ENCODE assay signal across 16 cellular contexts in genomic region chr12:50190859-50191258, GRCh38. TPM values are rescaled to one million over a fixed set of nuclear protein-coding genes. Genes with fewer than 3 reads are reported as not detected.
A peak's percentile ranks its signal among the peaks of the same experiment; 100 is the strongest.
DNase-seq lines count a peak whose midpoint lies in the region; ATAC-seq and TF ChIP-seq lines count a peak whose summit lies in the region.
"Had no signal": no experiment of that assay in that cellular context is flagged by ENCODE, and none has a peak within 500 bp of the region (broad histone marks: within the 10 kb centered on the region; RNA-seq: fewer than 3 reads in every experiment).

No MANE protein-coding gene starts in this region.

- H3K4me3 ChIP-seq in IMR-90 (ENCODE audit: insufficient read depth, low read depth, low read length), result no peak overlapping the region
- H3K4me3 ChIP-seq: GM12878 had no signal

- no peak overlapping the region for H3K9ac ChIP-seq in IMR-90 (ENCODE audit: low read depth, low read length)

- no peak overlapping the region for H4K5ac ChIP-seq in IMR-90 (ENCODE audit: low read depth, low read length)

- no peak overlapping the region for H4K91ac ChIP-seq in IMR-90 (ENCODE audit: insufficient read depth, low read depth, low read length)

- no peak overlapping the region for H2AFZ ChIP-seq in IMR-90 (replicated peaks; ENCODE audit: low read length, poor library complexity)

- H2AK9ac ChIP-seq in IMR-90 (replicated peaks; ENCODE audit: low read depth, low read length, poor library complexity), result no peak overlapping the region

- no peak overlapping the region for H2BK5ac ChIP-seq in IMR-90 (ENCODE audit: low read depth, low read length, poor library complexity, severe bottlenecking)

- CTCF ChIA-PET in activated CD8-positive, alpha-beta memory T cell treated with anti-CD3 and anti-CD28 coated beads, Interleukin-2, amount 10 ng/mL, durations not matched to agents 7 days and 5 days (lab: Charles Lee), result interaction anchor here (0.6 to 1.6 kb wide), 5 partner anchors 15 to 720 kb away, joined by 3 to 5 read pairs (median 3); partner anchors contain the start of gene COX14
- CTCF ChIA-PET in IMR-90 (lab: Yijun Ruan, JAX), result no interaction called here
- CTCF ChIA-PET in activated CD4-positive, alpha-beta memory T cell treated with anti-CD3 and anti-CD28 coated beads for 36 hours (lab: Charles Lee), result no interaction called here
- CTCF ChIA-PET in GM10248 (lab: Yijun Ruan, JAX), result interaction anchor here (0.8 to 3.0 kb wide), 5 partner anchors 9 to 152 kb away, joined by 3 to 12 read pairs (median 4); no protein-coding TSS in a partner anchor

- peaks cover 43% of the 10 kb centered on the region for H3K4me1 Mint-ChIP-seq in activated CD8-positive, alpha-beta memory T cell treated with anti-CD3 and anti-CD28 coated beads, Interleukin-2, amount 10 ng/mL, durations not matched to agents 7 days and 5 days
- H3K4me1 Mint-ChIP-seq in activated CD4-positive, alpha-beta memory T cell treated with anti-CD3 and anti-CD28 coated beads for 36 hours (ENCODE audit: low read depth), result peaks cover 37% of the 10 kb centered on the region
- H3K4me1 Mint-ChIP-seq in stimulated activated naive CD8-positive, alpha-beta T cell treated with anti-CD3 and anti-CD28 coated beads, Interleukin-15, amount 100 ng/mL, for 72 hours, result peaks cover 36% of the 10 kb centered on the region

- H3K56ac ChIP-seq in IMR-90 (ENCODE audit: extremely low read depth, insufficient read depth, low read length), result no peak overlapping the region

- intact Hi-C loops in IMR-90 (cut with micrococcal nuclease), result no loop called here
- intact Hi-C loops in activated CD4-positive, alpha-beta memory T cell treated with anti-CD3 and anti-CD28 coated beads for 36 hours (cut with micrococcal nuclease), result no loop called here

- no peak overlapping the region for H3K4me3 Mint-ChIP-seq in activated CD8-positive, alpha-beta memory T cell treated with anti-CD3 and anti-CD28 coated beads, Interleukin-2, amount 10 ng/mL, durations not matched to agents 7 days and 5 days
- H3K4me3 Mint-ChIP-seq in activated CD4-positive, alpha-beta memory T cell treated with anti-CD3 and anti-CD28 coated beads for 36 hours, result no peak overlapping the region
- no peak overlapping the region for H3K4me3 Mint-ChIP-seq in stimulated activated naive CD8-positive, alpha-beta T cell treated with anti-CD3 and anti-CD28 coated beads, Interleukin-15, amount 100 ng/mL, for 72 hours
- H3K4me3 Mint-ChIP-seq: CD4-positive, alpha-beta T cell; H9; IgD-negative memory B cell had no signal

- 0 out of 2 replicates have a peak overlapping the region, but pooled peaks have one; percentile 19 for H2BK120ac ChIP-seq in IMR-90 (ENCODE audit: low read depth, low read length)

- H3K27ac Mint-ChIP-seq in activated CD8-positive, alpha-beta memory T cell treated with anti-CD3 and anti-CD28 coated beads, Interleukin-2, amount 10 ng/mL, durations not matched to agents 7 days and 5 days, result peak overlapping the region; percentile 46
- H3K27ac Mint-ChIP-seq in activated CD4-positive, alpha-beta memory T cell treated with anti-CD3 and anti-CD28 coated beads for 36 hours, result peak overlapping the region; percentile 18
- H3K27ac Mint-ChIP-seq in stimulated activated naive CD8-positive, alpha-beta T cell treated with anti-CD3 and anti-CD28 coated beads, Interleukin-15, amount 100 ng/mL, for 72 hours, result no peak overlapping the region
- H3K27ac Mint-ChIP-seq: CD4-positive, alpha-beta T cell; H9 had no signal

- no TSS peak for BruUV-seq in IMR-90 (replicated peaks; lab: Mats Ljungman, UMichigan)

- H3K4ac ChIP-seq in IMR-90 (ENCODE audit: low read depth, low read length), result no peak overlapping the region

- no peak overlapping the region for H3K4me2 ChIP-seq in IMR-90 (ENCODE audit: low read depth, low read length)

- POLR2A ChIA-PET in IMR-90 (lab: Charles Lee; ENCODE audit: unreplicated experiment), result no interaction called here
- POLR2A ChIA-PET in activated CD4-positive, alpha-beta memory T cell treated with anti-CD3 and anti-CD28 coated beads for 36 hours (lab: Charles Lee), result interaction anchor here (1.1 kb wide), 1 partner anchor 24 kb away, joined by 3 read pairs; the partner anchor contains the start of gene CERS5
- POLR2A ChIA-PET in GM10248 (lab: Yijun Ruan, JAX), result interaction anchor here (0.7 kb wide), 1 partner anchor 20 kb away, joined by 5 read pairs; no protein-coding TSS in a partner anchor

- no peak for TF ChIP-seq RAD21 in IMR-90 (IDR thresholded peaks at IDR 0.05; ENCODE audit: low read length)

- DNase-seq in activated CD8-positive, alpha-beta memory T cell treated with anti-CD3 and anti-CD28 coated beads, Interleukin-2, amount 10 ng/mL, durations not matched to agents 7 days and 5 days, result peak; percentile 53
- no peak for DNase-seq in activated CD8-positive, alpha-beta memory T cell treated with anti-CD3 and anti-CD28 coated beads, Interleukin-2, amount 50 U/mL, for 4 hours
- DNase-seq in IMR-90 (no peak), GM10248 (ENCODE audit: extremely low spot score) (no peak)
- no peak for DNase-seq in activated CD4-positive, alpha-beta memory T cell treated with anti-CD3 and anti-CD28 coated beads for 36 hours
- no peak for DNase-seq in stimulated activated naive CD8-positive, alpha-beta T cell treated with anti-CD3 and anti-CD28 coated beads, Interleukin-15, amount 100 ng/mL, for 72 hours
- DNase-seq: ACHN; C1 segment of cervical spinal cord; Calu3; CD4-positive, alpha-beta T cell; DMS 273 treated with DMSO at 0.1 percent for 48 hours; GOT3; H9 had no signal

- H3K79me1 ChIP-seq in IMR-90 (ENCODE audit: low read depth in 1 of 2, low read length in 2 of 2), result peaks cover 29 to 47% of the 10 kb centered on the region in 2 experiments

- H3K27ac ChIP-seq in IMR-90 (ENCODE audit: insufficient read depth, low read length), result no peak overlapping the region

- peaks cover 24% of the 10 kb centered on the region for H3K4me1 ChIP-seq in IMR-90 (ENCODE audit: control insufficient read depth, insufficient read depth, low read length)

- H2BK20ac ChIP-seq in IMR-90 (ENCODE audit: low read depth, low read length), result no peak overlapping the region

- no peak overlapping the region for H4K8ac ChIP-seq in IMR-90 (ENCODE audit: low read depth in 2 of 2, low read length in 2 of 2)

- H3K9me3 Mint-ChIP-seq in activated CD8-positive, alpha-beta memory T cell treated with anti-CD3 and anti-CD28 coated beads, Interleukin-2, amount 10 ng/mL, durations not matched to agents 7 days and 5 days (ENCODE audit: low read depth), result no peaks in the 10 kb centered on the region
- no peaks in the 10 kb centered on the region for H3K9me3 Mint-ChIP-seq in activated CD4-positive, alpha-beta memory T cell treated with anti-CD3 and anti-CD28 coated beads for 36 hours
- no peaks in the 10 kb centered on the region for H3K9me3 Mint-ChIP-seq in stimulated activated naive CD8-positive, alpha-beta T cell treated with anti-CD3 and anti-CD28 coated beads, Interleukin-15, amount 100 ng/mL, for 72 hours
- H3K9me3 Mint-ChIP-seq: CD4-positive, alpha-beta T cell; H9; IgD-negative memory B cell had no signal

- peaks cover 18% of the 10 kb centered on the region for H3K36me3 Mint-ChIP-seq in activated CD8-positive, alpha-beta memory T cell treated with anti-CD3 and anti-CD28 coated beads, Interleukin-2, amount 10 ng/mL, durations not matched to agents 7 days and 5 days
- peaks cover 32% of the 10 kb centered on the region for H3K36me3 Mint-ChIP-seq in activated CD4-positive, alpha-beta memory T cell treated with anti-CD3 and anti-CD28 coated beads for 36 hours
- H3K36me3 Mint-ChIP-seq: IgD-negative memory B cell had no signal

- H3K14ac ChIP-seq in IMR-90 (replicated peaks; ENCODE audit: low read depth, low read length), result no peak overlapping the region

- H4K20me1 ChIP-seq in IMR-90 (ENCODE audit: insufficient read depth, low read length), result 0 out of 2 replicates have a peak, but pooled peaks cover 4% of the 10 kb centered on the region

- no peaks in the 10 kb centered on the region for H3K27me3 Mint-ChIP-seq in activated CD8-positive, alpha-beta memory T cell treated with anti-CD3 and anti-CD28 coated beads, Interleukin-2, amount 10 ng/mL, durations not matched to agents 7 days and 5 days
- no peaks in the 10 kb centered on the region for H3K27me3 Mint-ChIP-seq in activated CD4-positive, alpha-beta memory T cell treated with anti-CD3 and anti-CD28 coated beads for 36 hours
- H3K27me3 Mint-ChIP-seq in stimulated activated naive CD8-positive, alpha-beta T cell treated with anti-CD3 and anti-CD28 coated beads, Interleukin-15, amount 100 ng/mL, for 72 hours, result no peaks in the 10 kb centered on the region
- H3K27me3 Mint-ChIP-seq: CD4-positive, alpha-beta T cell; IgD-negative memory B cell had no signal

- H3K18ac ChIP-seq in IMR-90 (ENCODE audit: low read depth, low read length), result no peak overlapping the region

- H2BK15ac ChIP-seq in IMR-90 (ENCODE audit: low read depth, low read length), result no peak overlapping the region

- in situ Hi-C loops in IMR-90 (cut with MboI; ENCODE audit: low sequenced_read_pairs), result no loop called here

- H3K27me3 ChIP-seq in IMR-90 (ENCODE audit: control insufficient read depth, insufficient read depth, low read length), result no peaks in the 10 kb centered on the region

- dilution Hi-C loops in IMR-90 (cut with HindIII; ENCODE audit: low sequenced_read_pairs, unreplicated experiment), result no loop called here

- peaks cover 17% of the 10 kb centered on the region for H3K9me1 ChIP-seq in IMR-90 (ENCODE audit: insufficient read depth, low read length)

- peaks cover 40% of the 10 kb centered on the region for H3K36me3 ChIP-seq in IMR-90 (ENCODE audit: control insufficient read depth, insufficient read depth, low read length)

- no peak overlapping the region for H3K23ac ChIP-seq in IMR-90 (ENCODE audit: low read depth, low read length)

- H2AK5ac ChIP-seq in IMR-90 (ENCODE audit: low read depth, low read length), result no peak overlapping the region

- no CpG with 5 or more reads among the region's 1 CpG for WGBS in IMR-90 (ENCODE audit: extremely low coverage in 2 of 2, insufficient read length in 1 of 2), 2 experiments

- H3K9me3 ChIP-seq in IMR-90 (ENCODE audit: control insufficient read depth, insufficient read depth, low read length), result no peaks in the 10 kb centered on the region

- TF ChIP-seq CTCF in IMR-90 (conservative IDR thresholded peaks at IDR 0.05; ENCODE audit: low read depth, low read length) (no peak), GM10248 (IDR thresholded peaks at IDR 0.05; ENCODE audit: control extremely low read depth, extremely low read depth, low read depth, missing control alignments) (no peak)

- TF ChIP-seq POLR2A in IMR-90 (IDR thresholded peaks at IDR 0.05; ENCODE audit: low read depth, low read length), result no peak

- ATAC-seq in activated CD8-positive, alpha-beta memory T cell treated with anti-CD3 and anti-CD28 coated beads, Interleukin-2, amount 10 ng/mL, durations not matched to agents 7 days and 5 days, result peak; percentile 12
- no peak for ATAC-seq in IMR-90 (ENCODE audit: low read depth)
- no peak for ATAC-seq in stimulated activated naive CD8-positive, alpha-beta T cell treated with anti-CD3 and anti-CD28 coated beads, Interleukin-15, amount 100 ng/mL, for 72 hours
- ATAC-seq in GM18858 (IDR thresholded peaks at IDR 0.05; ENCODE audit: unreplicated experiment), result no peak
- ATAC-seq: GM12878 had no signal

RNA-seq across cellular contexts. Expression of gene CERS5, which starts 23.7 kb away (rescaled TPM):
- total RNA-seq in activated CD8-positive, alpha-beta memory T cell treated with anti-CD3 and anti-CD28 coated beads, Interleukin-2, amount 10 ng/mL, durations not matched to agents 7 days and 5 days, result 10 to 100 TPM; 55.0 to 56.3 TPM
- total RNA-seq in IMR-90 (2012; rRNA removed), result 40.3 and 47.5 TPM in 2 replicates
- 58.7 and 60.3 TPM in 2 replicates for polyA plus RNA-seq in IMR-90 (2012; rRNA removed)
- polyA plus RNA-seq in IMR-90 (2012; cell fraction: cytosol; rRNA removed), result 23.0 and 33.3 TPM in 2 replicates
- polyA plus RNA-seq in IMR-90 (2012; cell fraction: nucleus; rRNA removed; ENCODE audit: low replicate concordance), result 45.5 and 156 TPM in 2 replicates
- total RNA-seq in activated CD4-positive, alpha-beta memory T cell treated with anti-CD3 and anti-CD28 coated beads for 36 hours, result 10 to 100 TPM; 59.5 to 63.0 TPM

Comparison
In these comparisons a context has a peak if more than half of its experiments do, and no peak if none do; other contexts are left out.
1. H3K27ac Mint-ChIP-seq: peak in activated CD8-positive, alpha-beta memory T cell treated with anti-CD3 and anti-CD28 coated beads, Interleukin-2, amount 10 ng/mL, durations not matched to agents 7 days and 5 days (single experiment) and activated CD4-positive, alpha-beta memory T cell treated with anti-CD3 and anti-CD28 coated beads for 36 hours (single experiment); none in stimulated activated naive CD8-positive, alpha-beta T cell treated with anti-CD3 and anti-CD28 coated beads, Interleukin-15, amount 100 ng/mL, for 72 hours (0 of 2).
2. CTCF ChIA-PET loops: an anchor here in activated CD8-positive, alpha-beta memory T cell treated with anti-CD3 and anti-CD28 coated beads, Interleukin-2, amount 10 ng/mL, durations not matched to agents 7 days and 5 days (0.6 to 1.6 kb wide) and GM10248 (0.8 to 3.0 kb wide); none called in IMR-90 and activated CD4-positive, alpha-beta memory T cell treated with anti-CD3 and anti-CD28 coated beads for 36 hours.